Comparison of ENCODE assay signal across 2 cellular contexts in genomic region chr7:99971242-99971641, GRCh38.
TF ChIP-seq lines count a peak whose summit lies in the region.

No MANE protein-coding gene starts in this region.

TF ChIP-seq in liver, 16 proteins besides CTCF, POLR2A, EP300 and RAD21:
- TF ChIP-seq EGR1 (IDR thresholded peaks at IDR 0.05; ENCODE audit: low read depth in 2 of 2) (no peak), REST (IDR thresholded peaks at IDR 0.05) (no peak), YY1 (IDR thresholded peaks at IDR 0.05) (no peak), MAX (IDR thresholded peaks at IDR 0.05) (no peak), SP1 (IDR thresholded peaks at IDR 0.05) (peak; percentile 16), ATF3 (IDR thresholded peaks at IDR 0.05) (no peak), FOXA1 (IDR thresholded peaks at IDR 0.05) (no peak), GABPA (IDR thresholded peaks at IDR 0.05 in 1 of 2, conservative IDR thresholded peaks at IDR 0.05 in 1 of 2) (peak in 1 of 2 donors; percentile 15), NR2F2 (IDR thresholded peaks at IDR 0.05) (no peak), JUND (IDR thresholded peaks at IDR 0.05) (no peak), HNF4A (conservative IDR thresholded peaks at IDR 0.05) (peak in 1 of 2 donors; percentile 35), RXRA (IDR thresholded peaks at IDR 0.05) (peak in 1 of 2 donors; percentile 40), HNF4G (IDR thresholded peaks at IDR 0.05) (no peak), FOXA2 (IDR thresholded peaks at IDR 0.05) (peak; percentile 16), ZBTB33 (IDR thresholded peaks at IDR 0.05) (no peak), TAF1 (conservative IDR thresholded peaks at IDR 0.05) (no peak)

TF ChIP-seq in HepG2, 621 proteins besides CTCF, POLR2A, EP300 and RAD21:
- TF ChIP-seq ETV5 (CRISPR knock-in tag; IDR thresholded peaks at IDR 0.05; ENCODE audit: borderline replicate concordance) (no peak), PLRG1 (conservative IDR thresholded peaks at IDR 0.05) (no peak), ZBTB38 (CRISPR knock-in tag; IDR thresholded peaks at IDR 0.05) (no peak), SSRP1 (CRISPR knock-in tag; IDR thresholded peaks at IDR 0.05) (no peak), ZNF354B (CRISPR knock-in tag; IDR thresholded peaks at IDR 0.05) (no peak), KDM5B (CRISPR knock-in tag; IDR thresholded peaks at IDR 0.05; ENCODE audit: borderline replicate concordance) (no peak), ZNF10 (CRISPR knock-in tag; IDR thresholded peaks at IDR 0.05; ENCODE audit: borderline replicate concordance, low read depth) (no peak), NCOA5 (CRISPR knock-in tag; IDR thresholded peaks at IDR 0.05) (no peak)
